ENCODE assay signal across 7 cellular contexts in the genomic region with DNA sequence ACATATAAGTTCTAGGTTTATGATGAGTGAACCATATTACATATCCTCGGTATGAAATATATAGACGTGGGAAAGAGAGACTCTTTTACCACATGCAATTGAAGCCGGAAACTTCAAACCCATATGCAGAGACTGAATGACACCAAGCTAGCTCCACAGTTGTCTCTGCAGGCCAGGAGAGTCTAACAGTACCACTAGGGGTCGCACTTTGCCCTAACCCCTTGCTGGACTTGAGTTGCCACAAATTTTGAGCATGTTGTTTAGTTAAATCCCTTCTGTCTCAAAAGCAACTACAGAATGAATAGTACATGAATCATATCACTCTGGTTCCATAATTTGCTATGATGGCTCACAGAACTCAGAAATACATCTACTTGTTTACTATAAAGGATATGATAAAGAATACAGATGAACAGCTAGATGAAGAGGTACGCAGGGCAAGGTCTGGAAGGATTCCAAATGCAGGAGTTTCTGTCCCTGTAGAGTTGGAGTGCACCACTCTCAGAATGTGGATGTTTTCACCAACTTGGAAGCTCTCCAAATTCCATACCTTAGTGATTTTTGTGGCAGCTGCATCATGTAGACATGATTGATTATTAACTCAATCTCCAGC.
A peak's percentile ranks its signal among the peaks of the same experiment; 100 is the strongest.
DNase-seq lines count a peak whose midpoint lies in the region; ATAC-seq and TF ChIP-seq lines count a peak whose summit lies in the region.

No MANE protein-coding gene starts in this region.

- H3K27ac ChIP-seq in ascending aorta, result no peak overlapping the region
- no peak overlapping the region for H3K27ac ChIP-seq in liver (ENCODE audit: low read depth in 1 of 2, low read length in 2 of 2)

- H3K9me3 ChIP-seq in ascending aorta (no peaks in the 10 kb centered on the region), liver (ENCODE audit: control insufficient read depth in 4 of 4, low read length in 3 of 4) (no peaks in the 10 kb centered on the region)

- peak in 2 of 3 experiments; percentile 19 to 42 for TF ChIP-seq CTCF in ascending aorta (IDR thresholded peaks at IDR 0.05)
- TF ChIP-seq CTCF in liver (IDR thresholded peaks at IDR 0.05; ENCODE audit: low read depth, low read length, missing input control), result peak; percentile 55

- WGBS in liver, result 39% methylated on average over 5 of the region's 5 CpGs

- intact Hi-C loops in ascending aorta (cut with DNase I), result no loop called here

- H3K4me3 ChIP-seq in ascending aorta (no peak overlapping the region), liver (ENCODE audit: low read depth in 1 of 3, low read length in 3 of 3) (no peak overlapping the region)

- no peaks in the 10 kb centered on the region for H3K4me1 ChIP-seq in ascending aorta
- H3K4me1 ChIP-seq in liver (ENCODE audit: control insufficient read depth in 4 of 4, insufficient read depth in 4 of 4, low read length in 3 of 4), result no peaks in the 10 kb centered on the region

- DNase-seq in GDM1 (lab: John Stamatoyannopoulos, UW) (peak; percentile 73), HK-2 (ENCODE audit: unreplicated experiment) (peak; percentile 28), SK-N-DZ (ENCODE audit: low spot score) (peak; percentile 20), ascending aorta (ENCODE audit: low spot score in 2 of 2) (no peak)
- peak; percentile 12 for DNase-seq in stimulated activated naive CD4-positive, alpha-beta T cell treated with Interleukin-2 at 50 U/mL for 16 hours (lab: John Stamatoyannopoulos, UW)

- H3K36me3 ChIP-seq in ascending aorta (no peaks in the 10 kb centered on the region), liver (ENCODE audit: control insufficient read depth in 4 of 4, insufficient read depth in 3 of 4, low read depth in 1 of 4, low read length in 3 of 4) (no peaks in the 10 kb centered on the region)

- H3K9ac ChIP-seq in liver (ENCODE audit: low read depth in 1 of 2, low read length in 2 of 2), result no peak overlapping the region

- peak; percentile 74 for ATAC-seq in GM19468 (IDR thresholded peaks at IDR 0.05; ENCODE audit: extremely low read depth, unreplicated experiment)

- peak; percentile 66 to 76 for TF ChIP-seq RAD21 in liver (IDR thresholded peaks at IDR 0.05)

- H3K27me3 ChIP-seq in ascending aorta, result no peaks in the 10 kb centered on the region
- no peaks in the 10 kb centered on the region for H3K27me3 ChIP-seq in liver (ENCODE audit: control insufficient read depth in 4 of 4, insufficient read depth in 4 of 4, low read length in 3 of 4)

TF ChIP-seq in liver, 16 proteins besides CTCF, POLR2A, EP300 and RAD21:
- TF ChIP-seq HNF4A (conservative IDR thresholded peaks at IDR 0.05) (peak in 1 of 2 donors; percentile 18), SP1 (IDR thresholded peaks at IDR 0.05) (no peak)

Comparison
In these comparisons a context has a peak if more than half of its experiments do, and no peak if none do; other contexts are left out.
1. DNase-seq: peak in GDM1 (single experiment), HK-2 (single experiment), SK-N-DZ (single experiment) and stimulated activated naive CD4-positive, alpha-beta T cell treated with Interleukin-2 at 50 U/mL for 16 hours (single experiment); none in ascending aorta (0 of 2).